In the genomic region with DNA sequence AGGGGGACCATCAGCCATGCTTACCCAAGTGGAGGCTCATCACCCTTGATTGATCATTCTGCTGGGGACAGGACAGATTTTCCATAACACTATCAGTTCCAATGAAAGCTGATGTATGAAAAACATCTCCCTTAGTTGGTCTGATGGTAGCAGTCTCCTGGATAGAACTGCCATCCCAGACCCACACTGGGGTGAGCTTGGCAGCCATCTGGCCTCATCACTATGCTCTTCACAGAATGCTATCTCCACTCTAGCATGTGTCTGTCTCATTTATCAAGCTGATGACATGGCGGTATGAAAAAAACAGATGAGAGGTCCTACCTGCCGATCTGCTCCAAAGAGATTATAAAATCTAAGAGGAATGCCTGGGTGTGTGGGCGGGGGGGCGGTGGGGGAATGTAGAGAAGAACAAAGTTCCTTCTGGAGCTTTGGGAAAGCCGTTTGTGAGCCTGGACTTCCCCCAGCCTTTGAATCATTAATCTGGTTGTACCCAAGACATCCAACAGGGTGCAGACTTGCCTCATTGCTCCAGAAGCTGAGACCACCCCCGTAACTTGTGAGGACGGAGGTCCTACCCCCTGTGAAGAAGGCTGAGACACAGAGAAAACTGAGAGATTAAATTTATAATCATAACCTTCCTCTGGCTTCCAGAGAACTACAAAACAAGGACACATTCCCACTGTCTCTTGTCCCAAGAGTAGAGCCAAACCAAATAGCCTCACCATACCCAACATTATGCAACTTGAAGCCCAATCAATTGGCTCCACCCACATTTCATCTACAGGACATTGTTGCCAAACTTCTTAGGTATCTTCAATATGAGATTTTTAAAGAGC, we compare ENCODE assay signal across 20 cellular contexts.
DNase-seq lines count a peak whose midpoint lies in the region; ATAC-seq, FAIRE-seq and TF ChIP-seq lines count a peak whose summit lies in the region.
"Had no signal": no experiment of that assay in that cellular context is flagged by ENCODE, and none has a peak within 500 bp of the region (broad histone marks: within the 10 kb centered on the region; RNA-seq: fewer than 3 reads in every experiment).

No MANE protein-coding gene starts in this region.

- no peak overlapping the region for H3K4me2 ChIP-seq in Loucy (ENCODE audit: low read depth, low read length, poor library complexity, severe bottlenecking)
- no peak overlapping the region for H3K4me2 ChIP-seq in HepG2 (ENCODE audit: low read depth, low read length)

- no peak overlapping the region for H3K9ac ChIP-seq in Loucy (ENCODE audit: low read depth, low read length, poor library complexity, severe bottlenecking)
- no peak overlapping the region for H3K9ac ChIP-seq in HepG2 (ENCODE audit: insufficient read depth, low read depth, low read length)

- H3K27ac Mint-ChIP-seq in Caco-2 (ENCODE audit: unreplicated experiment) (no peak overlapping the region), chondrocyte (ENCODE audit: unreplicated experiment) (peak overlapping the region; percentile 24)
- H3K27ac Mint-ChIP-seq: activated CD4-positive, alpha-beta memory T cell treated with anti-CD3 and anti-CD28 coated beads for 36 hours; activated naive CD4-positive, alpha-beta T cell treated with anti-CD3 and anti-CD28 coated beads for 36 hours; stimulated activated effector memory CD8-positive, alpha-beta T cell treated with anti-CD3 and anti-CD28 coated beads, Interleukin-12 subunit alpha, Interleukin-12 subunit beta, amount 100 ng/mL, for 72 hours; T-helper 17 cell had no signal

- peaks cover 22% of the 10 kb centered on the region for H3K4me1 Mint-ChIP-seq in Caco-2 (ENCODE audit: low read depth, unreplicated experiment)
- peaks cover 41% of the 10 kb centered on the region for H3K4me1 Mint-ChIP-seq in chondrocyte (ENCODE audit: low read depth)
- H3K4me1 Mint-ChIP-seq: central memory CD8-positive, alpha-beta T cell; stimulated activated effector memory CD8-positive, alpha-beta T cell treated with anti-CD3 and anti-CD28 coated beads, Interleukin-12 subunit alpha, Interleukin-12 subunit beta, amount 100 ng/mL, for 72 hours; T-helper 17 cell had no signal

- TF ChIP-seq RAD21 in HepG2 (CRISPR knock-in tag; IDR thresholded peaks at IDR 0.05): no peak

- H3K27me3 ChIP-seq in Caco-2 (replicated peaks; ENCODE audit: control insufficient read depth, insufficient read depth, low read length) (no peaks in the 10 kb centered on the region), Loucy (ENCODE audit: insufficient read depth, low read length, poor library complexity, severe bottlenecking) (no peaks in the 10 kb centered on the region), HepG2 (ENCODE audit: control insufficient read depth in 1 of 2, insufficient read depth in 2 of 2, low read length in 2 of 2) (peaks cover 2 to 15% of the 10 kb centered on the region in 2 experiments; a peak in 2 of 5 replicates)
- H3K27me3 ChIP-seq: testis had no signal

- no peak overlapping the region for H3K27ac ChIP-seq in HepG2 (ENCODE audit: extremely low read length, insufficient read depth, low read length)
- H3K27ac ChIP-seq: testis had no signal

- H3K9me3 Mint-ChIP-seq in Caco-2 (ENCODE audit: unreplicated experiment) (no peaks in the 10 kb centered on the region), chondrocyte (ENCODE audit: low read depth) (no peaks in the 10 kb centered on the region)
- H3K9me3 Mint-ChIP-seq: activated CD4-positive, alpha-beta memory T cell treated with anti-CD3 and anti-CD28 coated beads for 36 hours; central memory CD8-positive, alpha-beta T cell; stimulated activated effector memory CD8-positive, alpha-beta T cell treated with anti-CD3 and anti-CD28 coated beads, Interleukin-12 subunit alpha, Interleukin-12 subunit beta, amount 100 ng/mL, for 72 hours had no signal

- TF ChIP-seq EP300 in HepG2 (IDR thresholded peaks at IDR 0.05; ENCODE audit: low read depth in 2 of 2, low read length in 2 of 2) (no peak), HepG2 (CRISPR knock-in tag; IDR thresholded peaks at IDR 0.05; ENCODE audit: borderline replicate concordance) (no peak)

- H3K79me2 ChIP-seq in Loucy (ENCODE audit: insufficient read depth, low read length): no peaks in the 10 kb centered on the region
- no peaks in the 10 kb centered on the region for H3K79me2 ChIP-seq in HepG2 (ENCODE audit: insufficient read depth, low read length)

- BruUV-seq in Caco-2 (replicated peaks; lab: Mats Ljungman, UMichigan): no TSS peak
- no TSS peak for BruUV-seq in HepG2 (replicated peaks; lab: Mats Ljungman, UMichigan)

- POLR2A ChIA-PET in Caco-2 (lab: Charles Lee): interaction anchor here (1.3 kb wide), 1 partner anchor 9 kb away, joined by 5 read pairs; no protein-coding TSS in a partner anchor
- POLR2A ChIA-PET in HepG2 (lab: Yijun Ruan, JAX): no interaction called here

- no peaks in the 10 kb centered on the region for H3F3A ChIP-seq in Loucy (ENCODE audit: low read depth)

- no peaks in the 10 kb centered on the region for H3K36me3 ChIP-seq in Caco-2 (ENCODE audit: control insufficient read depth, insufficient read depth, low read length)
- no peaks in the 10 kb centered on the region for H3K36me3 ChIP-seq in Loucy (ENCODE audit: insufficient read depth, low read length)
- H3K36me3 ChIP-seq in HepG2 (replicated peaks in 1 of 2; ENCODE audit: control insufficient read depth in 1 of 2, insufficient read depth in 2 of 2, low read length in 2 of 2): no peaks in the 10 kb centered on the region

- H3K9me2 ChIP-seq in Loucy (replicated peaks; ENCODE audit: low read depth, low read length): no peaks in the 10 kb centered on the region

- H3K4me3 Mint-ChIP-seq in Caco-2 (ENCODE audit: unreplicated experiment) (no peak overlapping the region), chondrocyte (ENCODE audit: unreplicated experiment) (no peak overlapping the region)
- H3K4me3 Mint-ChIP-seq: activated CD4-positive, alpha-beta memory T cell treated with anti-CD3 and anti-CD28 coated beads for 36 hours; activated naive CD4-positive, alpha-beta T cell treated with anti-CD3 and anti-CD28 coated beads for 36 hours; central memory CD8-positive, alpha-beta T cell; stimulated activated effector memory CD8-positive, alpha-beta T cell treated with anti-CD3 and anti-CD28 coated beads, Interleukin-12 subunit alpha, Interleukin-12 subunit beta, amount 100 ng/mL, for 72 hours; T-helper 17 cell had no signal

- no peaks in the 10 kb centered on the region for H3K9me3 ChIP-seq in Caco-2
- H3K9me3 ChIP-seq in Loucy (ENCODE audit: insufficient read depth, low read depth, low read length): no peaks in the 10 kb centered on the region
- H3K9me3 ChIP-seq in HepG2 (ENCODE audit: low read length): no peaks in the 10 kb centered on the region
- H3K9me3 ChIP-seq: testis had no signal

- H4K20me1 ChIP-seq in Loucy (ENCODE audit: insufficient read depth, low read length, poor library complexity, severe bottlenecking): no peaks in the 10 kb centered on the region
- H4K20me1 ChIP-seq in HepG2 (ENCODE audit: insufficient read depth, low read length): no peaks in the 10 kb centered on the region

- CTCF ChIA-PET in Caco-2 (lab: Charles Lee): interaction anchor here (1.0 to 1.5 kb wide), 4 partner anchors 9 to 80 kb away, joined by 3 to 4 read pairs (median 4); no protein-coding TSS in a partner anchor
- CTCF ChIA-PET in HepG2 (lab: Yijun Ruan, JAX; ENCODE audit: low intra/inter-chr PET ratio, low total read pairs): no interaction called here

- no peak for TF ChIP-seq POLR2A in HepG2 (IDR thresholded peaks at IDR 0.05; ENCODE audit: insufficient read depth in 1 of 2, low read depth in 2 of 2, low read length in 2 of 2)

- no peak overlapping the region for H3K4me3 ChIP-seq in Caco-2 (ENCODE audit: low read depth, low read length)
- no peak overlapping the region for H3K4me3 ChIP-seq in Loucy (ENCODE audit: low read length, poor library complexity, severe bottlenecking)
- no peak overlapping the region for H3K4me3 ChIP-seq in HepG2 (replicated peaks in 1 of 3; ENCODE audit: insufficient read depth in 1 of 3, low read depth in 2 of 3, low read length in 3 of 3)
- H3K4me3 ChIP-seq: testis had no signal

- 6% methylated on average over 7 of the region's 7 CpGs for WGBS in HepG2 (ENCODE audit: low lambda C conversion rate)

- no peak for FAIRE-seq in HepG2 (lab: Jason Lieb, UNC)

- ATAC-seq in HepG2 (no peak), GM19328 (IDR thresholded peaks at IDR 0.05; ENCODE audit: unreplicated experiment) (no peak), HG03571 (IDR thresholded peaks at IDR 0.05; ENCODE audit: unreplicated experiment) (no peak)
- ATAC-seq: right cardiac atrium; stimulated activated effector memory CD8-positive, alpha-beta T cell treated with anti-CD3 and anti-CD28 coated beads, Interleukin-12 subunit alpha, Interleukin-12 subunit beta, amount 100 ng/mL, for 72 hours; T-helper 17 cell had no signal

- DNase-seq in Caco-2 (peak; percentile 49 to 82), chondrocyte (ENCODE audit: low spot score) (no peak), HepG2 (ENCODE audit: low spot score) (no peak), UCSD-AML1 (lab: John Stamatoyannopoulos, UW; ENCODE audit: unreplicated experiment) (no peak)
- no peak for DNase-seq in central memory CD4-positive, alpha-beta T cell
- DNase-seq: activated CD4-positive, alpha-beta memory T cell treated with anti-CD3 and anti-CD28 coated beads for 36 hours; activated naive CD4-positive, alpha-beta T cell treated with anti-CD3 and anti-CD28 coated beads for 36 hours; effector memory CD4-positive, alpha-beta T cell; islet precursor cell; NCI-H1436 treated with DMSO at 0.1 percent for 48 hours; NCI-H345; right cardiac atrium; SHP77; T-helper 17 cell; testis had no signal

- peak in 1 of 2 experiments; percentile 19 for TF ChIP-seq CTCF in Caco-2 (IDR thresholded peaks at IDR 0.05; ENCODE audit: insufficient read depth in 1 of 2, low read depth in 1 of 2, low read length in 1 of 2, severe bottlenecking in 1 of 2, unreplicated experiment in 1 of 2)
- TF ChIP-seq CTCF in Loucy (conservative IDR thresholded peaks at IDR 0.05; ENCODE audit: low read length): peak; percentile 45
- TF ChIP-seq CTCF in chondrocyte (IDR thresholded peaks at IDR 0.05): peak; percentile 35
- 0 out of 2 replicates have a peak, but pooled peaks have one; percentile 7 for TF ChIP-seq CTCF in HepG2 (CRISPR knock-in tag; IDR thresholded peaks at IDR 0.05)

- H3K27me3 Mint-ChIP-seq in Caco-2 (ENCODE audit: insufficient read depth, unreplicated experiment) (no peaks in the 10 kb centered on the region), chondrocyte (ENCODE audit: low read depth) (no peaks in the 10 kb centered on the region)
- H3K27me3 Mint-ChIP-seq: activated CD4-positive, alpha-beta memory T cell treated with anti-CD3 and anti-CD28 coated beads for 36 hours; central memory CD8-positive, alpha-beta T cell had no signal

- no peaks in the 10 kb centered on the region for H3K36me3 Mint-ChIP-seq in Caco-2 (ENCODE audit: insufficient read depth, unreplicated experiment)
- H3K36me3 Mint-ChIP-seq in chondrocyte (ENCODE audit: low read depth): peaks cover 4% of the 10 kb centered on the region
- H3K36me3 Mint-ChIP-seq: activated CD4-positive, alpha-beta memory T cell treated with anti-CD3 and anti-CD28 coated beads for 36 hours; stimulated activated effector memory CD8-positive, alpha-beta T cell treated with anti-CD3 and anti-CD28 coated beads, Interleukin-12 subunit alpha, Interleukin-12 subunit beta, amount 100 ng/mL, for 72 hours had no signal

- H2AFZ ChIP-seq in Loucy (ENCODE audit: low read length) (no peak overlapping the region), HepG2 (ENCODE audit: low read length) (no peak overlapping the region)

- intact Hi-C loops in Caco-2 (cut with micrococcal nuclease; ENCODE audit: unreplicated experiment) (loop anchor here (1.0 to 10.0 kb wide), 3 partner anchors 32 to 198 kb away; no protein-coding TSS in a partner anchor), HepG2 (cut with micrococcal nuclease; ENCODE audit: unreplicated experiment) (no loop called here)

- in situ Hi-C loops in HepG2 (cut with HindIII; ENCODE audit: extremely low pct_ligation_motif_present, low pct_unique_long_range_greater_than_20kb): no loop called here

- H3K4me1 ChIP-seq in Caco-2: peaks cover 54% of the 10 kb centered on the region
- H3K4me1 ChIP-seq in Loucy (ENCODE audit: insufficient read depth, low read length, poor library complexity, severe bottlenecking): no peaks in the 10 kb centered on the region
- no peaks in the 10 kb centered on the region for H3K4me1 ChIP-seq in HepG2 (ENCODE audit: insufficient read depth, low read length)

Comparison
In these comparisons a context has a peak if more than half of its experiments do, and no peak if none do; other contexts are left out.
1. DNase-seq: peak in Caco-2 (2 of 2); none in chondrocyte (single experiment), HepG2 (single experiment), UCSD-AML1 (single experiment) and central memory CD4-positive, alpha-beta T cell (single experiment).